Comparison of ENCODE assay signal across 23 cellular contexts in the genomic region with DNA sequence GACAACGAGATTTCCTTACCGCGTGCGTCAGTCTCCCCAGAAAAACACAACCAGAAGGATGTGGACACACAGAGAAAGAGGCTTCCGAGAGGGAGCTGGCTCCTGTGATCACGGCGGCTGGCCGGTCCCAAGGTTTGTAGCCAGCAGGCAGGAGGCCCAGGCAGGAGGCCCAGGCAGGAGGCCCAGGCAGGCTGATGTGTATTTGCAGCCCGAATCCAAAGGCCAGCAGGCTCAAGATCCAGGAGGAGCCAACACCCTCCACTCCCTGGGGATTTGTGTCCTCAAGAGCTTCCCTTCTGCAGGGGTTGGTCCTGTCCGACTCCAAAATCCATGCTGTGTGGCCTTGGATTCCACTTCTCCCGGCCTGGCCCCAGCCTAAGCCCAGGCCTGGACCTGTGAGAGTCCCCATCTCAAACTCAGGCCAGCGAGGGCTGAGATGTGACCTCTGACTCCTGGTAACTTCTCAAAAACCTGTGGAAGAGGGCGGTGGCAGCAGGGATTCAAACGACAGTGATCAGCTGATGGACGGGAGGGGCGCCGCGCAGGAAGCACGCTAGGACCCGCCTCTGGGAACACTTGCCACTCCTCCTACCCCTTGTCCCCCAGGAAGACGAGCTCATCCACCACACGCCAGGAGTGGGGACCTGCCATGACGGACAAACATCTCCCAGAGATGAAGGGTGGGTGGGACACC.
"Had no signal": no experiment of that assay in that cellular context is flagged by ENCODE, and none has a peak within 500 bp of the region (broad histone marks: within the 10 kb centered on the region; RNA-seq: fewer than 3 reads in every experiment).

No MANE protein-coding gene starts in this region.

- H3K9me3 ChIP-seq: mucosa of descending colon, ovary, prostate gland, right lobe of liver, uterus had no signal

- H3K36me3 ChIP-seq: ovary, prostate gland, right lobe of liver, tibial nerve, uterus had no signal

- H3K27me3 ChIP-seq: ovary, right lobe of liver, tibial nerve, uterus had no signal

- DNase-seq: head of caudate nucleus; hippocampal formation; immature natural killer cell; midbrain; mucosa of descending colon; naive thymus-derived CD4-positive, alpha-beta T cell; nucleus accumbens; ovary; retina; stimulated activated CD4-positive, alpha-beta T cell treated with anti-CD3 and anti-CD28 coated beads, Interleukin-1b, Interleukin-23, amount 100 ng/mL, for 48 hours; stimulated activated CD4-positive, alpha-beta T cell treated with anti-CD3 and anti-CD28 coated beads, Interleukin-2, amount 100 ng/mL, for 48 hours; stimulated activated CD4-positive, alpha-beta T cell treated with anti-CD3 and anti-CD28 coated beads, Interleukin-4, amount 100 ng/mL, for 4 hours; stimulated activated CD8-positive, alpha-beta memory T cell treated with anti-CD3 and anti-CD28 coated beads, Interleukin-4, amount 100 ng/mL, for 48 hours; stimulated activated naive CD4-positive, alpha-beta T cell treated with Interleukin-2 at 50 U/mL for 16 hours; stimulated activated naive CD8-positive, alpha-beta T cell treated with anti-CD3 and anti-CD28 coated beads, Interleukin-15, amount 100 ng/mL, for 72 hours; uterus had no signal

- H3K4me3 ChIP-seq: lung, mucosa of descending colon, ovary, prostate gland, right lobe of liver, smooth muscle cell, tibial nerve, uterus had no signal

- H3K4me1 ChIP-seq: prostate gland, right lobe of liver, tibial nerve, uterus had no signal

- ATAC-seq: mucosa of descending colon; naive thymus-derived CD4-positive, alpha-beta T cell; natural killer cell treated with Interleukin-12 subunit alpha and Interleukin-12 subunit beta and Interleukin-15 and Interleukin-18, amount 100 ng/mL, for 72 hours; stimulated activated memory B cell treated with anti-CD40 and anti-IgM and Interleukin-4, amounts not matched to agents 10 μg/mL and 1 μg/mL and 100 μg/mL, for 72 hours; stimulated activated naive CD8-positive, alpha-beta T cell treated with anti-CD3 and anti-CD28 coated beads, Interleukin-15, amount 100 ng/mL, for 72 hours had no signal

- H3K27ac ChIP-seq: ovary, prostate gland, right lobe of liver, tibial nerve, uterus had no signal
